10 cellular contexts compared by ENCODE assay signal in the genomic region with DNA sequence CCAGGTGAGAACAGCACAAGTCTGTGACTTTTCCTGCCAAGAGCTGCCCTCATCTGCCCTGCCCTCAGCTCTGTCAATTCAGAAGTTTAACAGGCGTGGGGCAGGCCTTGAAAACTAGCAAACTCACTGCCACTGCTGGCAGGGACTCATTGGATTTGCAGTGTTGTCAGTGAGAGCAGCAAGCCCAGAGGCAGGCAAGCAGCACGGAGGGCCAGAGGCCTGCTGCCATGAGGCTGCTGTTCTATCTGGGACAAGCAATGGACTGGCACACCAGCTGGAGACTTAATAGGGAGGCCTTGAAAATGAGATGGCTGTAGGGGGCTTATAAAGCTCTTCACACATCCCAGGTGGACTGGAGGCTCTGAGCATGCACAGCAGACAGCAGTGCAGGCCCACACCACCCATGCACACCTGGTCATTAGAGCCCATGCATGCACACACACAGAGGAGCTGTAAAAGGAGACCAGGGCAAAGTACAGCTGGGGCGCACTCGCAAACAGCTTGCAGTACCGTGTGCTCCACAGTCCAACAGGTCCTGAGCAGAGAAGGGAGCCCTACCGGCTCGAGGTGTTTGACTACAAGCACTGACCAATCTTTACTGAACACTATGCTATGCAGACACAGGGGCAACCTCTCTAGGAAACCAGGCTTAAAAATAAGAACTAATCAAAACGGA. TPM values are rescaled to one million over a fixed set of nuclear protein-coding genes. Genes with fewer than 3 reads are reported as not detected.
DNase-seq lines count a peak whose midpoint lies in the region; ATAC-seq, FAIRE-seq and TF ChIP-seq lines count a peak whose summit lies in the region.
"Had no signal": no experiment of that assay in that cellular context is flagged by ENCODE, and none has a peak within 500 bp of the region (broad histone marks: within the 10 kb centered on the region; RNA-seq: fewer than 3 reads in every experiment).

No MANE protein-coding gene starts in this region.

- no peak for DNase-seq in CD4-positive, CD25-positive, alpha-beta regulatory T cell
- DNase-seq in NCI-H69 (lab: John Stamatoyannopoulos, UW): peak; percentile 55
- peak in 29 of 42 donors; percentile 12 to 70 (median 41) for DNase-seq in head of caudate nucleus
- DNase-seq in pancreas: peak; percentile 63 to 85 (median 74)
- DNase-seq in NCI-H446 treated with DMSO at 0.1 percent for 48 hours (lab: John Stamatoyannopoulos, UW): no peak
- no peak for DNase-seq in endothelial cell (ENCODE audit: low spot score)
- DNase-seq in NCI-H2171 (lab: John Stamatoyannopoulos, UW): no peak
- DNase-seq: SJCRH30 had no signal

- H3K4me1 Mint-ChIP-seq in CD4-positive, CD25-positive, alpha-beta regulatory T cell: peaks cover 19 to 80% (median 50%) of the 10 kb centered on the region in 4 donors
- H3K4me1 Mint-ChIP-seq in endothelial cell (ENCODE audit: unreplicated experiment): no peaks in the 10 kb centered on the region

- FAIRE-seq in pancreas (lab: Jason Lieb, UNC): no peak
- FAIRE-seq: G401.6 had no signal

- H3K27ac Mint-ChIP-seq in CD4-positive, CD25-positive, alpha-beta regulatory T cell: peak overlapping the region; percentile 45 to 92 (median 88)
- no peak overlapping the region for H3K27ac Mint-ChIP-seq in endothelial cell (ENCODE audit: unreplicated experiment)

- H3K9me3 Mint-ChIP-seq in CD4-positive, CD25-positive, alpha-beta regulatory T cell: no peaks in the 10 kb centered on the region
- no peaks in the 10 kb centered on the region for H3K9me3 Mint-ChIP-seq in endothelial cell (ENCODE audit: unreplicated experiment)

- whole genome bisulfite sequencing in pancreas, 2 donors: 10 to 16% methylated on average over 8 of the region's 8 CpGs

- H3K27me3 Mint-ChIP-seq in CD4-positive, CD25-positive, alpha-beta regulatory T cell: no peaks in the 10 kb centered on the region
- H3K27me3 Mint-ChIP-seq in endothelial cell (ENCODE audit: unreplicated experiment): no peaks in the 10 kb centered on the region

- H3K4me3 Mint-ChIP-seq in CD4-positive, CD25-positive, alpha-beta regulatory T cell: peak overlapping the region in 3 of 4 donors; percentile 42 to 54 (median 49)
- H3K4me3 Mint-ChIP-seq in endothelial cell (ENCODE audit: unreplicated experiment): no peak overlapping the region

- TF ChIP-seq CTCF in pancreas (IDR thresholded peaks at IDR 0.05) (no peak), endothelial cell (IDR thresholded peaks at IDR 0.05; ENCODE audit: unreplicated experiment) (no peak)

- H3K4me1 ChIP-seq in CD4-positive, CD25-positive, alpha-beta regulatory T cell (ENCODE audit: control insufficient read depth, insufficient read depth, low read length, poor library complexity, severe bottlenecking): peaks cover 23% of the 10 kb centered on the region
- peaks cover 44 to 71% (median 69%) of the 10 kb centered on the region in 3 donors for H3K4me1 ChIP-seq in pancreas
- H3K4me1 ChIP-seq: SJCRH30 had no signal

- no peak for ATAC-seq in CD4-positive, CD25-positive, alpha-beta regulatory T cell (ENCODE audit: low read depth in 2 of 2)
- ATAC-seq in pancreas (peak; percentile 62 to 78 (median 74)), GM18909 (IDR thresholded peaks at IDR 0.05; ENCODE audit: poor library complexity, unreplicated experiment) (no peak)

- H3K36me3 ChIP-seq in CD4-positive, CD25-positive, alpha-beta regulatory T cell (ENCODE audit: control insufficient read depth, insufficient read depth, low read length): peaks cover 7% of the 10 kb centered on the region
- no peaks in the 10 kb centered on the region for H3K36me3 ChIP-seq in pancreas
- H3K36me3 ChIP-seq: SJCRH30 had no signal

- no peak overlapping the region for H3K4me3 ChIP-seq in CD4-positive, CD25-positive, alpha-beta regulatory T cell (ENCODE audit: low read depth, low read length)
- peak overlapping the region in 1 of 4 donors; percentile 9 for H3K4me3 ChIP-seq in pancreas
- H3K4me3 ChIP-seq: SJCRH30 had no signal

- H3K27ac ChIP-seq in CD4-positive, CD25-positive, alpha-beta regulatory T cell (ENCODE audit: insufficient read depth, low read length, poor library complexity, severe bottlenecking): no peak overlapping the region
- peak overlapping the region; percentile 43 to 74 (median 68) for H3K27ac ChIP-seq in pancreas
- H3K27ac ChIP-seq: SJCRH30 had no signal

- intact Hi-C loops in head of caudate nucleus (cut with DNase I) (no loop called here), pancreas (cut with DNase I) (no loop called here)

- no peaks in the 10 kb centered on the region for H3K9me3 ChIP-seq in CD4-positive, CD25-positive, alpha-beta regulatory T cell (ENCODE audit: control insufficient read depth in 2 of 2, low read length in 2 of 2)
- no peaks in the 10 kb centered on the region for H3K9me3 ChIP-seq in pancreas
- H3K9me3 ChIP-seq: SJCRH30 had no signal

- peaks cover 27% of the 10 kb centered on the region for H3K36me3 Mint-ChIP-seq in CD4-positive, CD25-positive, alpha-beta regulatory T cell
- H3K36me3 Mint-ChIP-seq in endothelial cell (ENCODE audit: low read depth, unreplicated experiment): no peaks in the 10 kb centered on the region

- no peaks in the 10 kb centered on the region for H3K27me3 ChIP-seq in CD4-positive, CD25-positive, alpha-beta regulatory T cell (ENCODE audit: control insufficient read depth, insufficient read depth, low read length)
- H3K27me3 ChIP-seq in pancreas: no peaks in the 10 kb centered on the region
- H3K27me3 ChIP-seq: SJCRH30 had no signal

RNA-seq across cellular contexts. Expression of gene MGAT4A, which starts 28.7 kb away (rescaled TPM):
- 105 TPM for total RNA-seq in CD4-positive, CD25-positive, alpha-beta regulatory T cell
- polyA plus RNA-seq in CD4-positive, CD25-positive, alpha-beta regulatory T cell: 100 to 1,000 TPM; 101 to 143 (median 129) TPM
- total RNA-seq in pancreas (10 to 100 TPM; 56.0 to 72.1 (median 59.4) TPM), endothelial cell (ENCODE audit: unreplicated experiment) (7.3 TPM)
- polyA plus RNA-seq in pancreas: 10 to 100 TPM; 14.1 to 21.0 TPM

Comparison
In these comparisons a context has a peak if more than half of its experiments do, and no peak if none do; other contexts are left out.
1. ATAC-seq: peak in pancreas (4 of 4); none in CD4-positive, CD25-positive, alpha-beta regulatory T cell (0 of 2) and GM18909 (single experiment).
2. DNase-seq: peak in NCI-H69 (single experiment), head of caudate nucleus (29 of 42) and pancreas (6 of 6); none in CD4-positive, CD25-positive, alpha-beta regulatory T cell (0 of 3), NCI-H446 treated with DMSO at 0.1 percent for 48 hours (single experiment), endothelial cell (single experiment) and NCI-H2171 (single experiment).